ENCODE assay signal across 15 cellular contexts in the genomic region with DNA sequence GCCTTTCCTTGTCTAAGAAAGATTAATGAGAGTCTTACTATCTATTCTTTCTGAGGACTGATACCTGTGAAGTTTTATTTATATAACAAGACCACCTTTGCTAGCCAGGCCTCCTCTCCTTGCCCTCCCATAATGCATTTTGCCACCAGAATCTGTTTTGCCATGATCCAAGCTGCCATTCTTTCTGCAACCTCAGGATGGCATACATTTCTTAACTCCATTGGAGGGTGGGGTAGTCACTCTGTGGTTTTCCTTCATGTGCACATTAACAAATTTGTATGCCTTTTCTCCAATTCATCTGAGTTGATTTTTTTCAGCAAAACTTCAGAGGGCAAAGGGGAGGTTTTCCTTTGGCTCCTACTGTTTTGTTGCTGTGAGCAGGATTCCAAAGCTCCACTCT. TPM values are rescaled to one million over a fixed set of nuclear protein-coding genes. Genes with fewer than 3 reads are reported as not detected.
DNase-seq lines count a peak whose midpoint lies in the region; ATAC-seq and TF ChIP-seq lines count a peak whose summit lies in the region.
"Had no signal": no experiment of that assay in that cellular context is flagged by ENCODE, and none has a peak within 500 bp of the region (broad histone marks: within the 10 kb centered on the region; RNA-seq: fewer than 3 reads in every experiment).

No MANE protein-coding gene starts in this region.

- DNase-seq in GM06990 (ENCODE audit: extremely low read depth, insufficient read length) (no peak), HT-29 (ENCODE audit: low spot score) (peak; percentile 18), adipocyte (ENCODE audit: low read depth) (peak; percentile 1), pons (ENCODE audit: low spot score) (peak; percentile 48), foreskin keratinocyte (no peak), ovary (no peak)
- DNase-seq: adrenal gland, mesenchymal stem cell, NCI-H1417 treated with DMSO at 0.1 percent for 48 hours, NCI-H446 treated with DMSO at 0.1 percent for 48 hours, trophoblast cell had no signal

- H3K27me3 ChIP-seq in GM06990 (replicated peaks; ENCODE audit: control insufficient read depth, insufficient read depth, low read length) (no peaks in the 10 kb centered on the region), adipocyte (replicated peaks; ENCODE audit: control insufficient read depth, insufficient read depth, low read length) (no peaks in the 10 kb centered on the region), foreskin keratinocyte (peaks cover 5% of the 10 kb centered on the region), ovary (no peaks in the 10 kb centered on the region)
- H3K27me3 ChIP-seq: adrenal gland had no signal

- H3K36me3 ChIP-seq in GM06990 (ENCODE audit: control insufficient read depth, insufficient read depth, low read length) (no peaks in the 10 kb centered on the region), adipocyte (ENCODE audit: control insufficient read depth, insufficient read depth, low read length, severe bottlenecking) (no peaks in the 10 kb centered on the region), ovary (no peaks in the 10 kb centered on the region)
- H3K36me3 ChIP-seq: adrenal gland had no signal

- H3K4me1 ChIP-seq in adipocyte (ENCODE audit: control insufficient read depth, insufficient read depth, low read length): peaks cover 3% of the 10 kb centered on the region
- no peaks in the 10 kb centered on the region for H3K4me1 ChIP-seq in foreskin keratinocyte
- H3K4me1 ChIP-seq in ovary (ENCODE audit: insufficient read depth): no peaks in the 10 kb centered on the region

- H3K9ac ChIP-seq in adipocyte (ENCODE audit: low read length): no peak overlapping the region

- intact Hi-C loops in ovary (cut with DNase I): no loop called here

- H3K27ac ChIP-seq in foreskin keratinocyte: no peak overlapping the region
- no peak overlapping the region for H3K27ac ChIP-seq in ovary
- H3K27ac ChIP-seq: adrenal gland, VCaP had no signal

- no peak for TF ChIP-seq POLR2A in ovary (IDR thresholded peaks at IDR 0.05)

- peaks cover 5% of the 10 kb centered on the region for H3K9me3 ChIP-seq in adipocyte (ENCODE audit: control insufficient read depth, low read length)
- H3K9me3 ChIP-seq in ovary: peaks cover 0 to 3% of the 10 kb centered on the region in 2 donors
- H3K9me3 ChIP-seq: adrenal gland had no signal

- TF ChIP-seq EP300 in ovary (IDR thresholded peaks at IDR 0.05): no peak

- TF ChIP-seq CTCF in GM06990 (IDR thresholded peaks at IDR 0.05; ENCODE audit: insufficient read depth, low read length, poor library complexity, severe bottlenecking) (peak; percentile 16), foreskin keratinocyte (conservative IDR thresholded peaks at IDR 0.05) (no peak), ovary (IDR thresholded peaks at IDR 0.05) (no peak)

- H3K4me3 ChIP-seq in GM06990 (replicated peaks; ENCODE audit: low read depth, low read length) (no peak overlapping the region), adipocyte (ENCODE audit: low read length) (no peak overlapping the region), ovary (no peak overlapping the region)
- H3K4me3 ChIP-seq: adrenal gland, K562 had no signal

- no peak for ATAC-seq in foreskin keratinocyte
- no peak for ATAC-seq in HG02759 (IDR thresholded peaks at IDR 0.05; ENCODE audit: unreplicated experiment)
- ATAC-seq in GM18861 (IDR thresholded peaks at IDR 0.05; ENCODE audit: unreplicated experiment): no peak
- ATAC-seq: K562 had no signal

RNA-seq across cellular contexts. Expression of gene ENPP4, which starts 26.4 kb away (rescaled TPM):
- 2.0 and 3.4 TPM in 2 replicates for total RNA-seq in HT-29 (2014; rRNA removed; shearing (Covaris generic))
- total RNA-seq in foreskin keratinocyte (0.07 and 0.14 TPM in 2 replicates), ovary (10 to 100 TPM in 1 of 7 donors, 1 to 10 TPM in 6; 3.0 to 11.3 (median 3.7) TPM)
- polyA plus RNA-seq in foreskin keratinocyte (0.02 and 0.04 TPM in 2 replicates), ovary (1 to 10 TPM; 1.9 to 6.5 TPM)
- polyA plus RNA-seq: K562 had no signal

Comparison
In these comparisons a context has a peak if more than half of its experiments do, and no peak if none do; other contexts are left out.
1. DNase-seq: peak in HT-29 (single experiment), adipocyte (single experiment) and pons (single experiment); none in GM06990 (single experiment), foreskin keratinocyte (0 of 2) and ovary (0 of 5).